In the genomic region with DNA sequence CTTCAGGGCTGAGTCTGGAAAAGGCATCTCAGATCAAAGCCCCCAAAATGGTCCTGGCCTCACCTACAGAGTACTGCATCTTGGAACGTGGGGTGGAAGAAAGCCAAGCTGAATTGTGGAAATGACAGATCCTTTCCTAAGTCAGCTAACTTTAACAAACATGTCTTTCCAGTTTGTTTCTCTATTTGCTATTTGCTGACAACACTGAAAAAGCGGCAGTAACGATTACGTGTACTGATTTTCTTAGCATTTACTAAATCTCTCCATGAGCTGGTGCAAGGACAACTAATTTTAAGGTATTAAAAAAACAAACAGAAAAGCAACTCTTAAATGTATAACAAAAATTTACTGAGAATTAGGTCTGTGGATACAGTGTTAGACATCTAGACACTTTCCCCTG, we compare ENCODE assay signal across 8 cellular contexts. TPM values are rescaled to one million over a fixed set of nuclear protein-coding genes. Genes with fewer than 3 reads are reported as not detected.
DNase-seq lines count a peak whose midpoint lies in the region; ATAC-seq and TF ChIP-seq lines count a peak whose summit lies in the region.

No MANE protein-coding gene starts in this region.

- CTCF ChIA-PET in GM10248 (lab: Yijun Ruan, JAX), result interaction anchor here (0.7 to 4.0 kb wide), 9 partner anchors 10 to 556 kb away, joined by 3 to 14 read pairs (median 4); a partner anchor contains a TSS

- H3K9me3 ChIP-seq in BLaER1 (no peaks in the 10 kb centered on the region), MM.1S (replicated peaks; ENCODE audit: insufficient read depth, low read length) (no peaks in the 10 kb centered on the region)

- H3K9ac ChIP-seq in BLaER1, result peak overlapping the region; percentile 77
- peak overlapping the region; percentile 57; the same call in 1 of the 2 replicates for H3K9ac ChIP-seq in MM.1S (ENCODE audit: low read length)

- H3K36me3 Mint-ChIP-seq in effector memory CD8-positive, alpha-beta T cell (ENCODE audit: insufficient read depth), result no peaks in the 10 kb centered on the region
- H3K36me3 Mint-ChIP-seq in neural crest cell (ENCODE audit: low read depth), result no peaks in the 10 kb centered on the region

- POLR2A ChIA-PET in GM10248 (lab: Yijun Ruan, JAX), result interaction anchor here (0.7 to 1.8 kb wide), 2 partner anchors 9 to 25 kb away, joined by 3 to 7 read pairs; no protein-coding TSS in a partner anchor

- peak overlapping the region in 1 of 2 donors; percentile 96 for H3K27ac Mint-ChIP-seq in effector memory CD8-positive, alpha-beta T cell
- no peak overlapping the region for H3K27ac Mint-ChIP-seq in neural crest cell (ENCODE audit: unreplicated experiment)

- H4K20me1 ChIP-seq in BLaER1 (peaks cover 16% of the 10 kb centered on the region; the same call in 1 of the 2 replicates), MM.1S (ENCODE audit: insufficient read depth, low read length) (no peaks in the 10 kb centered on the region)

- H3K4me1 Mint-ChIP-seq in effector memory CD8-positive, alpha-beta T cell (ENCODE audit: low read depth in 2 of 2), result peaks cover 30 to 51% of the 10 kb centered on the region in 2 donors
- H3K4me1 Mint-ChIP-seq in neural crest cell, result peaks cover 32% of the 10 kb centered on the region

- no peak for ATAC-seq in effector memory CD8-positive, alpha-beta T cell (replicated peaks)
- ATAC-seq in GM18519 (IDR thresholded peaks at IDR 0.05; ENCODE audit: low FRiP score, unreplicated experiment) (no peak), HG02642 (IDR thresholded peaks at IDR 0.05; ENCODE audit: poor library complexity, unreplicated experiment) (no peak)

- H3K27me3 ChIP-seq in BLaER1, result no peaks in the 10 kb centered on the region
- H3K27me3 ChIP-seq in MM.1S (replicated peaks; ENCODE audit: insufficient read depth, low read length), result no peaks in the 10 kb centered on the region

- no peaks in the 10 kb centered on the region for H3K27me3 Mint-ChIP-seq in effector memory CD8-positive, alpha-beta T cell
- H3K27me3 Mint-ChIP-seq in neural crest cell (ENCODE audit: low read depth), result no peaks in the 10 kb centered on the region

- no peaks in the 10 kb centered on the region for H3K9me2 ChIP-seq in MM.1S (replicated peaks; ENCODE audit: insufficient read depth, low read length)

- H3K4me2 ChIP-seq in BLaER1 (peak overlapping the region; percentile 91), MM.1S (ENCODE audit: low read depth, low read length) (peak overlapping the region; percentile 58)

- H3K79me2 ChIP-seq in MM.1S (ENCODE audit: low read length), result peaks cover 39% of the 10 kb centered on the region

- DNase-seq in MM.1S, result no peak
- DNase-seq in effector memory CD8-positive, alpha-beta T cell, result no peak
- DNase-seq in neural crest cell (ENCODE audit: low read depth, low spot score), result no peak
- no peak for DNase-seq in cortex of kidney (lab: John Stamatoyannopoulos, UW)
- DNase-seq in GM10248 (ENCODE audit: extremely low spot score), result no peak

- H3K9me3 Mint-ChIP-seq in effector memory CD8-positive, alpha-beta T cell, result no peaks in the 10 kb centered on the region
- no peaks in the 10 kb centered on the region for H3K9me3 Mint-ChIP-seq in neural crest cell

- H3K4me1 ChIP-seq in BLaER1, result peaks cover 44% of the 10 kb centered on the region
- H3K4me1 ChIP-seq in MM.1S (ENCODE audit: low read length), result peaks cover 28% of the 10 kb centered on the region

- H3K36me3 ChIP-seq in BLaER1 (no peaks in the 10 kb centered on the region), MM.1S (replicated peaks; ENCODE audit: insufficient read depth, low read length) (no peaks in the 10 kb centered on the region)

- H3K4me3 ChIP-seq in BLaER1 (peak overlapping the region; percentile 72), MM.1S (ENCODE audit: low read length) (peak overlapping the region; percentile 88)

- H3K27ac ChIP-seq in BLaER1, result no peak overlapping the region; the same call in 1 of the 2 replicates
- peak overlapping the region; percentile 47; the same call in 1 of the 2 replicates for H3K27ac ChIP-seq in MM.1S (ENCODE audit: low read length)

- TF ChIP-seq CTCF in MM.1S (IDR thresholded peaks at IDR 0.05; ENCODE audit: low read length), result no peak
- TF ChIP-seq CTCF in neural crest cell (conservative IDR thresholded peaks at IDR 0.05), result no peak
- TF ChIP-seq CTCF in GM10248 (IDR thresholded peaks at IDR 0.05; ENCODE audit: control extremely low read depth, extremely low read depth, low read depth, missing control alignments), result no peak

- H3F3A ChIP-seq in MM.1S (ENCODE audit: insufficient read depth, low read length), result peaks cover 16% of the 10 kb centered on the region; the same call in 1 of the 2 replicates

- H3K4me3 Mint-ChIP-seq in effector memory CD8-positive, alpha-beta T cell, result peak overlapping the region; percentile 86 to 93
- peak overlapping the region; percentile 96 for H3K4me3 Mint-ChIP-seq in neural crest cell

- peak overlapping the region; percentile 95; the same call in 1 of the 2 replicates for H2AFZ ChIP-seq in MM.1S (ENCODE audit: low read length)

RNA-seq across cellular contexts. Expression of a gene that starts 1.1 kb away (rescaled TPM):
- total RNA-seq in neural crest cell, result 32.6 and 33.7 TPM in 2 replicates

RNA-seq across cellular contexts. Expression of a gene that starts 24.9 kb away (rescaled TPM):
- total RNA-seq in neural crest cell, result 14.3 and 15.3 TPM in 2 replicates
